12 cellular contexts compared by ENCODE assay signal in genomic region chr18:12686100-12686499, GRCh38. TPM values are rescaled to one million over a fixed set of nuclear protein-coding genes. Genes with fewer than 3 reads are reported as not detected.
A peak's percentile ranks its signal among the peaks of the same experiment; 100 is the strongest.
DNase-seq lines count a peak whose midpoint lies in the region; ATAC-seq, FAIRE-seq and TF ChIP-seq lines count a peak whose summit lies in the region.
"Had no signal": no experiment of that assay in that cellular context is flagged by ENCODE, and none has a peak within 500 bp of the region (broad histone marks: within the 10 kb centered on the region; RNA-seq: fewer than 3 reads in every experiment).

No MANE protein-coding gene starts in this region.

- ATAC-seq in A549 (peak; percentile 84 to 85), HG03025 (IDR thresholded peaks at IDR 0.05; ENCODE audit: low FRiP score, unreplicated experiment) (no peak)
- ATAC-seq: activated T-cell treated with anti-CD3 and anti-CD28 coated beads, Interleukin-2, amount 50 U/mL, for 72 hours; lower lobe of right lung; right cardiac atrium had no signal

- H3K27ac Mint-ChIP-seq in endodermal cell: no peak overlapping the region
- H3K27ac Mint-ChIP-seq: activated T-cell treated with anti-CD3 and anti-CD28 coated beads, Interleukin-2, amount 50 U/mL, for 72 hours had no signal

- H3K27me3 ChIP-seq in endodermal cell (ENCODE audit: control insufficient read depth, insufficient read depth, low read length, poor library complexity, severe bottlenecking) (no peaks in the 10 kb centered on the region), tibial nerve (no peaks in the 10 kb centered on the region)

- TF ChIP-seq CTCF in A549 (IDR thresholded peaks at IDR 0.05) (peak; percentile 38; the same call in 2 of the 3 replicates), GM12865 (IDR thresholded peaks at IDR 0.05; ENCODE audit: insufficient read depth, low read depth, low read length, missing control alignments) (no peak), endodermal cell (conservative IDR thresholded peaks at IDR 0.05) (peak; percentile 38), tibial nerve (IDR thresholded peaks at IDR 0.05) (no peak)

- no peaks in the 10 kb centered on the region for H3K27me3 Mint-ChIP-seq in endodermal cell (ENCODE audit: insufficient read depth)

- CTCF ChIA-PET in A549 (lab: Yijun Ruan, JAX): interaction anchor here (1.3 to 2.2 kb wide), 2 partner anchors 248 to 295 kb away, joined by 3 to 12 read pairs; no protein-coding TSS in a partner anchor

- DNase-seq in A549 (ENCODE audit: low read depth in 1 of 2, low spot score in 1 of 2) (peak in 1 of 2 experiments; percentile 55), GM12865 (ENCODE audit: low read depth) (peak; percentile 28), NCI-H82 (lab: John Stamatoyannopoulos, UW) (peak; percentile 69), endodermal cell (no peak), HPDE6-E6E7 (ENCODE audit: extremely low spot score) (no peak), tibial nerve (ENCODE audit: low spot score in 2 of 2) (no peak)
- no peak for DNase-seq in effector CD8-positive, alpha-beta T cell (lab: John Stamatoyannopoulos, UW)
- DNase-seq: activated T-cell treated with anti-CD3 and anti-CD28 coated beads, Interleukin-2, amount 50 U/mL, for 72 hours; DMS79; lower lobe of right lung; right cardiac atrium had no signal

- H3K4me1 ChIP-seq in A549 (no peaks in the 10 kb centered on the region), endodermal cell (ENCODE audit: control insufficient read depth, insufficient read depth, low read length) (no peaks in the 10 kb centered on the region), tibial nerve (no peaks in the 10 kb centered on the region)
- H3K4me1 ChIP-seq: lower lobe of right lung had no signal

- peaks cover 23% of the 10 kb centered on the region for H3K36me3 Mint-ChIP-seq in endodermal cell (ENCODE audit: low read depth)

- POLR2A ChIA-PET in A549 (lab: Yijun Ruan, JAX): no interaction called here

- TF ChIP-seq POLR2A in A549 (IDR thresholded peaks at IDR 0.05; ENCODE audit: low read length) (no peak), tibial nerve (IDR thresholded peaks at IDR 0.05) (no peak)

- peak; percentile 27 to 41; a peak in 3 of 5 replicates for TF ChIP-seq RAD21 in A549 (conservative IDR thresholded peaks at IDR 0.05 in 1 of 2, IDR thresholded peaks at IDR 0.05 in 1 of 2)

- H3K36me3 ChIP-seq in endodermal cell (ENCODE audit: control insufficient read depth, insufficient read depth, low read length) (peaks cover 36% of the 10 kb centered on the region), tibial nerve (peaks cover 0 to 54% (median 0%) of the 10 kb centered on the region in 3 donors)

- TF ChIP-seq EP300 in A549 (IDR thresholded peaks at IDR 0.05) (no peak), tibial nerve (IDR thresholded peaks at IDR 0.05) (no peak)

- H3K27ac ChIP-seq in A549 (no peak overlapping the region), endodermal cell (ENCODE audit: low read depth, low read length) (no peak overlapping the region), tibial nerve (no peak overlapping the region)
- H3K27ac ChIP-seq: lower lobe of right lung had no signal

- H3K4me3 ChIP-seq in A549: no peak overlapping the region
- no peak overlapping the region for H3K4me3 ChIP-seq in GM12865 (ENCODE audit: low read depth, low read length)
- no peak overlapping the region for H3K4me3 ChIP-seq in endodermal cell (ENCODE audit: low read length)
- H3K4me3 ChIP-seq in tibial nerve: no peak overlapping the region
- H3K4me3 ChIP-seq: lower lobe of right lung had no signal

- H3K4me3 Mint-ChIP-seq in endodermal cell: no peak overlapping the region
- H3K4me3 Mint-ChIP-seq: activated T-cell treated with anti-CD3 and anti-CD28 coated beads, Interleukin-2, amount 50 U/mL, for 72 hours had no signal

- FAIRE-seq in A549 (lab: Jason Lieb, UNC): no peak

- 44% methylated on average over 3 of the region's 3 CpGs for WGBS in A549 (ENCODE audit: missing lambda C conversion rate)
- 92% methylated on average over 3 of the region's 3 CpGs; no CpG with 5 or more reads in 1 of the 2 experiments for WGBS in endodermal cell (ENCODE audit: insufficient coverage in 1 of 2, insufficient read length in 1 of 2), 2 experiments
- WGBS in tibial nerve, 2 donors: 65 to 73% methylated on average over 3 of the region's 3 CpGs

- no peaks in the 10 kb centered on the region for H3K4me1 Mint-ChIP-seq in endodermal cell

- no peak overlapping the region for H3K9ac ChIP-seq in endodermal cell (ENCODE audit: extremely low read depth, low read length, poor library complexity, severe bottlenecking)

- H3K9me3 Mint-ChIP-seq in endodermal cell: no peaks in the 10 kb centered on the region
- H3K9me3 Mint-ChIP-seq: activated T-cell treated with anti-CD3 and anti-CD28 coated beads, Interleukin-2, amount 50 U/mL, for 72 hours had no signal

- H3K4me2 ChIP-seq in A549: no peak overlapping the region

- no peaks in the 10 kb centered on the region for H3K9me3 ChIP-seq in A549
- H3K9me3 ChIP-seq in endodermal cell (ENCODE audit: control insufficient read depth, low read length): no peaks in the 10 kb centered on the region
- H3K9me3 ChIP-seq in tibial nerve: no peaks in the 10 kb centered on the region
- H3K9me3 ChIP-seq: lower lobe of right lung had no signal

TF ChIP-seq in A549, 52 proteins besides CTCF, POLR2A, EP300 and RAD21:
- 0 out of 3 replicates have a peak, but pooled peaks have one; percentile 22 for TF ChIP-seq SMC3 (IDR thresholded peaks at IDR 0.05)
- no peak for TF ChIP-seq EHF (CRISPR knock-in tag; IDR thresholded peaks at IDR 0.05)

RNA-seq across cellular contexts. Expression of gene CEP76, which starts 16.4 kb away (rescaled TPM):
- polyA plus RNA-seq in A549 (2011; rRNA removed) (12.4 and 13.1 TPM in 2 replicates), A549 (2017; fragmentation: RNase III; extraction: RNeasy Plus Mini Kit Qiagen cat#74134 plus additional on column Dnase treatment) (7.8 to 7.9 TPM (median 7.9 TPM) in 3 replicates)
- polyA plus RNA-seq in A549 (2012; cell fraction: cytosol; rRNA removed): 5.6 and 6.0 TPM in 2 replicates
- polyA plus RNA-seq in A549 (2012; cell fraction: nucleus; rRNA removed): 7.7 TPM in 2 replicates
- 6.3 and 11.7 TPM in 2 replicates for polyA minus RNA-seq in A549 (2011; rRNA and poly(A)+ RNA removed)
- total RNA-seq in endodermal cell (10 to 100 TPM; 17.8 to 19.2 TPM), tibial nerve (10 to 100 TPM in 2 of 4 donors, 1 to 10 TPM in 2; 3.1 to 13.6 (median 9.8) TPM)
- 15.4 TPM for polyA plus RNA-seq in endodermal cell (2013, experiment 1 of 2)
- polyA plus RNA-seq in endodermal cell (2013, experiment 2 of 2): 14.3 TPM

RNA-seq across cellular contexts. Expression of gene PSMG2, which starts 16.7 kb away (rescaled TPM):
- polyA plus RNA-seq in A549 (2011; rRNA removed) (69.2 and 76.8 TPM in 2 replicates), A549 (2017; fragmentation: RNase III; extraction: RNeasy Plus Mini Kit Qiagen cat#74134 plus additional on column Dnase treatment) (75.3 to 76.5 TPM (median 75.7 TPM) in 3 replicates)
- 27.4 and 32.9 TPM in 2 replicates for polyA plus RNA-seq in A549 (2012; cell fraction: cytosol; rRNA removed)
- polyA plus RNA-seq in A549 (2012; cell fraction: nucleus; rRNA removed): 11.3 and 13.9 TPM in 2 replicates
- 24.7 and 28.8 TPM in 2 replicates for polyA minus RNA-seq in A549 (2011; rRNA and poly(A)+ RNA removed)
- total RNA-seq in endodermal cell (10 to 100 TPM; 65.5 to 70.2 TPM), tibial nerve (100 to 1,000 TPM in 1 of 4 donors, 10 to 100 TPM in 3; 52.6 to 102 (median 75.3) TPM)
- polyA plus RNA-seq in endodermal cell (2013, experiment 1 of 2): 102 TPM
- polyA plus RNA-seq in endodermal cell (2013, experiment 2 of 2): 89.8 TPM

RNA-seq across cellular contexts. Expression of gene SPIRE1, which starts 28.2 kb away (rescaled TPM):
- polyA plus RNA-seq in A549 (2011; rRNA removed): 23.2 and 29.4 TPM in 2 replicates
- 4.0 and 4.7 TPM in 2 replicates for polyA plus RNA-seq in A549 (2012; cell fraction: cytosol; rRNA removed)
- polyA plus RNA-seq in A549 (2012; cell fraction: nucleus; rRNA removed): 4.7 and 8.4 TPM in 2 replicates
- polyA plus RNA-seq in A549 (2017; fragmentation: RNase III; extraction: RNeasy Plus Mini Kit Qiagen cat#74134 plus additional on column Dnase treatment): 8.3 to 9.1 TPM (median 8.9 TPM) in 3 replicates
- 19.7 and 21.7 TPM in 2 replicates for polyA minus RNA-seq in A549 (2011; rRNA and poly(A)+ RNA removed)
- 10 to 100 TPM; 14.2 to 17.2 TPM for total RNA-seq in endodermal cell
- 11.6 TPM for polyA plus RNA-seq in endodermal cell (2013, experiment 1 of 2)
- 9.6 TPM for polyA plus RNA-seq in endodermal cell (2013, experiment 2 of 2)
- 10 to 100 TPM; 55.5 to 72.5 (median 60.4) TPM for total RNA-seq in tibial nerve

Comparison
In these comparisons a context has a peak if more than half of its experiments do, and no peak if none do; other contexts are left out.
1. DNase-seq: peak in GM12865 (single experiment) and NCI-H82 (single experiment); none in endodermal cell (single experiment), HPDE6-E6E7 (single experiment), effector CD8-positive, alpha-beta T cell (single experiment) and tibial nerve (0 of 2).
2. CTCF ChIP-seq: peak in A549 (single experiment) and endodermal cell (single experiment); none in GM12865 (single experiment) and tibial nerve (0 of 5).